ENCODE assay signal across 8 cellular contexts in the genomic region with DNA sequence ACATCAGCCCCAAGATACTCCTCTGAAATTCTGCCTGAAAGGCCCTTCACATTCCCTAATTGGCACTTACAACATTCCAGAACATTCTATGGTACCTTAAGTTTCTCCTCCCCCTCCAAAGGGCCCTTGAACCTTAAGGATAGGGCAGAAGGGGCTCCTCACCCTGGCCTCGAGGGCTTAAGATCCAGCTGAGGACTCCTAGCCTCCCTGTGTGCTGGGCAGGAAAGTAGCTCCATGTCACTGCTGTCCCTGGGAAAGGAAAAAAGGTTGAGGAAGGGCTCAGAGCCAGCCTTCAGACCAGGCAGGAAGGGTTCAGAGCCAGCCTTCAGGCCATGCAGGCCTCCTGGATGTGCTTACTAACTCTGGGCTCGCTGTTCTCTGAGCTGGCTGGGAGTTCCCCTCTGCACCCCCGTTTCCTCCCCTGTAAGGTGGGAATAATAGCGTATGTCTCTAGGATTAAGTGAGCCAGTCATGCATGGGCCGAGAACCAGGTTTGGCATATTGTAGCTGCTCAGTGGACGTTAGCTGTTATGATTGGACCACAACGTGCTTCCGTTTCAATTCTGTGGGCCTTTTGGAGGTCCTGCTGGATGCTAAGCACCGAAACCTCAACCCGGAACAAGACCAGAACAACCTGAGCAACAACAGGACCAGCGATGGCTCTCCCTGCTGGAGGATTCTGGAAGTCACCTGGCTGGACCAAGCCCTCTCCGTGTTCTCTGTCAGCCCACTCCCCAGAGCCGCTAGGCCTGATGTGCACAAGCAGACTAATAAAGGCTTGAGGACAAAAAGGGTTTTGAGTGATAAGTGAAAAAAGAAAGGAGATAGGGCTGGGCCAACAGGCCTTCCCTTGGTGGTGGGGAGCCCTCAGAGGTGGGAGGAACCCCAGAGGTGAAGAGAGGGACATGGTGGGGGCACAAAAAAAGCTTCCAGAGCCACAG. TPM values are rescaled to one million over a fixed set of nuclear protein-coding genes. Genes with fewer than 3 reads are reported as not detected.
DNase-seq lines count a peak whose midpoint lies in the region; ATAC-seq and TF ChIP-seq lines count a peak whose summit lies in the region.

No MANE protein-coding gene starts in this region.

- no TSS peak for BruUV-seq in MCF 10A (replicated peaks; lab: Mats Ljungman, UMichigan)

- H3K79me2 ChIP-seq in parathyroid adenoma, result no peaks in the 10 kb centered on the region

- TF ChIP-seq CTCF in GM12873 (IDR thresholded peaks at IDR 0.05; ENCODE audit: insufficient read depth, low read depth, low read length, missing control alignments), result peak; percentile 76
- peak; percentile 16 for TF ChIP-seq CTCF in MCF 10A (IDR thresholded peaks at IDR 0.05; ENCODE audit: unreplicated experiment)
- TF ChIP-seq CTCF in parathyroid adenoma (IDR thresholded peaks at IDR 0.05), result no peak

- H3K9ac ChIP-seq in parathyroid adenoma, result no peak overlapping the region

- ATAC-seq in GM19397 (IDR thresholded peaks at IDR 0.05; ENCODE audit: unreplicated experiment) (peak; percentile 36), HG03432 (IDR thresholded peaks at IDR 0.05; ENCODE audit: unreplicated experiment) (peak; percentile 45)

- peak overlapping the region; percentile 86 for H2AFZ ChIP-seq in parathyroid adenoma

- H3K4me1 ChIP-seq in parathyroid adenoma, result peaks cover 5% of the 10 kb centered on the region
- no peaks in the 10 kb centered on the region; the same call in 1 of the 2 replicates for H3K4me1 ChIP-seq in SJCRH30

- H3K27me3 ChIP-seq in parathyroid adenoma (ENCODE audit: control insufficient read depth, insufficient read depth, low read length) (no peaks in the 10 kb centered on the region), SJCRH30 (no peaks in the 10 kb centered on the region)

- no peak overlapping the region for H3K4me2 ChIP-seq in parathyroid adenoma (ENCODE audit: low read length)

- H3K9me3 Mint-ChIP-seq in MCF 10A (ENCODE audit: unreplicated experiment), result no peaks in the 10 kb centered on the region

- DNase-seq in MCF 10A (ENCODE audit: unreplicated experiment), result no peak
- DNase-seq in stimulated activated naive CD4-positive, alpha-beta T cell (lab: John Stamatoyannopoulos, UW), result no peak
- no peak for DNase-seq in SJCRH30
- DNase-seq in activated CD4-positive, alpha-beta T cell treated with anti-CD3 and anti-CD28 coated beads, Interleukin-2, amount 50 U/mL, for 1 hour, result no peak

- no peak overlapping the region for H3K27ac Mint-ChIP-seq in MCF 10A (ENCODE audit: low read depth, unreplicated experiment)

- peak overlapping the region; percentile 35 for H3K4me3 Mint-ChIP-seq in MCF 10A (ENCODE audit: unreplicated experiment)

- H3K27me3 Mint-ChIP-seq in MCF 10A (ENCODE audit: insufficient read depth, unreplicated experiment), result no peaks in the 10 kb centered on the region

- CTCF ChIA-PET in MCF 10A (lab: Yijun Ruan, JAX), result interaction anchor here (0.6 to 1.3 kb wide), 5 partner anchors 11 to 1648 kb away, joined by 3 to 4 read pairs (median 3); no protein-coding TSS in a partner anchor

- H3K27ac ChIP-seq in parathyroid adenoma (no peak overlapping the region), SJCRH30 (no peak overlapping the region)

- H3K4me3 ChIP-seq in parathyroid adenoma (ENCODE audit: low read depth, low read length) (no peak overlapping the region), SJCRH30 (no peak overlapping the region)

- POLR2A ChIA-PET in MCF 10A (lab: Yijun Ruan, JAX), result interaction anchor here (0.5 to 0.7 kb wide), 2 partner anchors 117 to 148 kb away, joined by 3 to 5 read pairs; no protein-coding TSS in a partner anchor

- H3K36me3 Mint-ChIP-seq in MCF 10A (ENCODE audit: insufficient read depth, unreplicated experiment), result no peaks in the 10 kb centered on the region

- H3K36me3 ChIP-seq in parathyroid adenoma (ENCODE audit: control insufficient read depth, insufficient read depth, low read length) (no peaks in the 10 kb centered on the region), SJCRH30 (no peaks in the 10 kb centered on the region)

- H3K9me3 ChIP-seq in parathyroid adenoma (ENCODE audit: control insufficient read depth, low read length) (no peaks in the 10 kb centered on the region), SJCRH30 (replicated peaks) (no peaks in the 10 kb centered on the region)

- H3K4me1 Mint-ChIP-seq in MCF 10A (ENCODE audit: insufficient read depth, unreplicated experiment), result no peaks in the 10 kb centered on the region

- intact Hi-C loops in MCF 10A (cut with micrococcal nuclease), result no loop called here

RNA-seq across cellular contexts. Expression of a gene that starts 1.0 kb away (rescaled TPM):
- not detected in 2 replicates for total RNA-seq in MCF 10A (2022)
- total RNA-seq in SJCRH30 (2014; rRNA removed; shearing (Covaris generic)), result 0.04 TPM in 1 of 2 replicates, not detected in the other
